10 cellular contexts compared by ENCODE assay signal in genomic region chr1:12039805-12040456, GRCh38. TPM values are rescaled to one million over a fixed set of nuclear protein-coding genes. Genes with fewer than 3 reads are reported as not detected.
DNase-seq lines count a peak whose midpoint lies in the region; ATAC-seq and TF ChIP-seq lines count a peak whose summit lies in the region.
"Not testable (repeated sequence)": the region's sequence is repeated elsewhere in the genome, so short reads cannot be mapped to it uniquely, and the experiment has no call there.
"Had no signal": no experiment of that assay in that cellular context is flagged by ENCODE, and none has a peak within 500 bp of the region (broad histone marks: within the 10 kb centered on the region; RNA-seq: fewer than 3 reads in every experiment).

No MANE protein-coding gene starts in this region.

- H3K79me1 ChIP-seq in mesenchymal stem cell (replicated peaks; ENCODE audit: low read length, poor library complexity, severe bottlenecking) = not testable (repeated sequence)

- not testable (repeated sequence) for H3K9me3 ChIP-seq in CD4-positive, CD25-positive, alpha-beta regulatory T cell (ENCODE audit: control insufficient read depth in 2 of 2, low read length in 2 of 2); T-helper 17 cell (ENCODE audit: control insufficient read depth, low read length, poor library complexity, severe bottlenecking); mesenchymal stem cell (ENCODE audit: control insufficient read depth, low read length)

- H4K20me1 ChIP-seq in KMS-11 (ENCODE audit: insufficient read depth) = not testable (repeated sequence)

- H3K79me2 ChIP-seq in KMS-11 (ENCODE audit: insufficient read depth, low read depth) = not testable (repeated sequence)

- H3K18ac ChIP-seq in mesenchymal stem cell (ENCODE audit: low read depth in 1 of 2, low read length in 2 of 2) = not testable (repeated sequence)

- H3K14ac ChIP-seq in mesenchymal stem cell (ENCODE audit: low read length in 2 of 2) = not testable (repeated sequence)

- H2BK12ac ChIP-seq in mesenchymal stem cell (ENCODE audit: low read length in 2 of 2) = not testable (repeated sequence)

- not testable (repeated sequence) for H2BK5ac ChIP-seq in mesenchymal stem cell (ENCODE audit: low read depth, low read length, poor library complexity, severe bottlenecking)

- peaks cover 0 to 19% (median 10%) of the 10 kb centered on the region in 4 donors for H3K4me1 Mint-ChIP-seq in CD4-positive, CD25-positive, alpha-beta regulatory T cell
- not testable (repeated sequence) for H3K4me1 Mint-ChIP-seq in T-helper 17 cell

- H3K4me3 Mint-ChIP-seq in CD4-positive, CD25-positive, alpha-beta regulatory T cell = peak overlapping the region in 1 of 4 donors; percentile 26
- H3K4me3 Mint-ChIP-seq in T-helper 17 cell = not testable (repeated sequence)

- DNase-seq in CD4-positive, CD25-positive, alpha-beta regulatory T cell; T-helper 17 cell; mesenchymal stem cell: not testable (repeated sequence)

- not testable (repeated sequence) for H3K9me3 Mint-ChIP-seq in CD4-positive, CD25-positive, alpha-beta regulatory T cell

- peak overlapping the region; percentile 18; the same call in 1 of the 2 replicates for H2AFZ ChIP-seq in KMS-11 (ENCODE audit: low read depth)
- H2AFZ ChIP-seq in mesenchymal stem cell (ENCODE audit: low read depth, low read length) = not testable (repeated sequence)

- not testable (repeated sequence) for H3K36me3 ChIP-seq in CD4-positive, CD25-positive, alpha-beta regulatory T cell (ENCODE audit: control insufficient read depth, insufficient read depth, low read length); KMS-11 (ENCODE audit: insufficient read depth); mesenchymal stem cell (ENCODE audit: control insufficient read depth in 1 of 2, insufficient read depth in 2 of 2, low read depth in 1 of 2, low read length in 2 of 2)

- not testable (repeated sequence) for H3K27me3 ChIP-seq in CD4-positive, CD25-positive, alpha-beta regulatory T cell (ENCODE audit: control insufficient read depth, insufficient read depth, low read length); KMS-11 (ENCODE audit: insufficient read depth, low read depth)
- H3K27me3 ChIP-seq in mesenchymal stem cell (ENCODE audit: control insufficient read depth in 1 of 2, insufficient read depth in 1 of 2, low read length in 2 of 2) = peaks cover 5 to 23% of the 10 kb centered on the region in 2 experiments

- H3K27ac Mint-ChIP-seq in CD4-positive, CD25-positive, alpha-beta regulatory T cell = peak overlapping the region in 2 of 3 donors; percentile 7 to 79
- not testable (repeated sequence) for H3K27ac Mint-ChIP-seq in T-helper 17 cell

- not testable (repeated sequence) for H3K27ac ChIP-seq in CD4-positive, CD25-positive, alpha-beta regulatory T cell (ENCODE audit: insufficient read depth, low read length, poor library complexity, severe bottlenecking)
- peak overlapping the region; percentile 81 for H3K27ac ChIP-seq in KMS-11
- peak overlapping the region; percentile 28 for H3K27ac ChIP-seq in mesenchymal stem cell (ENCODE audit: low read length, poor library complexity, severe bottlenecking)

- not testable (repeated sequence) for H4K8ac ChIP-seq in mesenchymal stem cell (ENCODE audit: low read length)

- not testable (repeated sequence) for H2BK15ac ChIP-seq in mesenchymal stem cell (ENCODE audit: low read depth, poor library complexity, severe bottlenecking)

- peak overlapping the region; percentile 12 for H3K4me2 ChIP-seq in KMS-11
- H3K4me2 ChIP-seq in mesenchymal stem cell (ENCODE audit: low read length, poor library complexity, severe bottlenecking) = not testable (repeated sequence)

- not testable (repeated sequence) for H3K4ac ChIP-seq in mesenchymal stem cell (ENCODE audit: low read depth in 1 of 2, low read length in 2 of 2)

- WGBS in mesenchymal stem cell = 87% methylated on average over 11 of the region's 13 CpGs

- not testable (repeated sequence) for ATAC-seq in CD4-positive, CD25-positive, alpha-beta regulatory T cell (ENCODE audit: low read depth in 2 of 2)
- ATAC-seq in GM19023 (IDR thresholded peaks at IDR 0.05; ENCODE audit: unreplicated experiment) (peak; percentile 44), GM21528 (IDR thresholded peaks at IDR 0.05; ENCODE audit: low FRiP score, unreplicated experiment) (peak; percentile 41), HG02763 (IDR thresholded peaks at IDR 0.05; ENCODE audit: unreplicated experiment) (peak; percentile 45), HG03103 (IDR thresholded peaks at IDR 0.05; ENCODE audit: low read depth, unreplicated experiment) (peak; percentile 5), T-helper 17 cell (peak; percentile 67)

- H4K91ac ChIP-seq in mesenchymal stem cell (ENCODE audit: low read length) = not testable (repeated sequence)

- H3K36me3 Mint-ChIP-seq in CD4-positive, CD25-positive, alpha-beta regulatory T cell; T-helper 17 cell (ENCODE audit: low read depth): not testable (repeated sequence)

- H3K9ac ChIP-seq in KMS-11 = peak overlapping the region; percentile 38; the same call in 1 of the 2 replicates
- not testable (repeated sequence) for H3K9ac ChIP-seq in mesenchymal stem cell (ENCODE audit: low read length)

- H3K4me3 ChIP-seq in CD4-positive, CD25-positive, alpha-beta regulatory T cell (ENCODE audit: low read depth, low read length); mesenchymal stem cell (ENCODE audit: insufficient read depth in 1 of 2, low read depth in 1 of 2, low read length in 2 of 2): not testable (repeated sequence)
- H3K4me3 ChIP-seq in KMS-11 (IDR thresholded peaks at IDR 0.05; ENCODE audit: insufficient read depth, low read depth, low read length) = peak overlapping the region; percentile 49

- not testable (repeated sequence) for H2BK120ac ChIP-seq in mesenchymal stem cell (ENCODE audit: low read depth, low read length)

- H3K4me1 ChIP-seq in CD4-positive, CD25-positive, alpha-beta regulatory T cell (ENCODE audit: control insufficient read depth, insufficient read depth, low read length, poor library complexity, severe bottlenecking); mesenchymal stem cell (ENCODE audit: control insufficient read depth, insufficient read depth, low read depth, low read length): not testable (repeated sequence)
- H3K4me1 ChIP-seq in KMS-11 (ENCODE audit: low read depth, poor library complexity, severe bottlenecking) = peaks cover 45% of the 10 kb centered on the region

- not testable (repeated sequence) for H2AK5ac ChIP-seq in mesenchymal stem cell (ENCODE audit: low read length, severe bottlenecking)

- H3K27me3 Mint-ChIP-seq in CD4-positive, CD25-positive, alpha-beta regulatory T cell; T-helper 17 cell: not testable (repeated sequence)

- H3K23ac ChIP-seq in mesenchymal stem cell (ENCODE audit: low read length in 2 of 2) = not testable (repeated sequence)

- TF ChIP-seq CTCF in KMS-11 (conservative IDR thresholded peaks at IDR 0.05; ENCODE audit: low read depth, low read length) = not testable (repeated sequence)

RNA-seq across cellular contexts. Expression of gene MIIP, which starts 20.6 kb away (rescaled TPM):
- total RNA-seq in CD4-positive, CD25-positive, alpha-beta regulatory T cell = 49.1 TPM
- polyA plus RNA-seq in CD4-positive, CD25-positive, alpha-beta regulatory T cell = 10 to 100 TPM; 31.9 to 45.1 (median 38.4) TPM
- 10 to 100 TPM; 25.9 to 28.6 TPM for total RNA-seq in T-helper 17 cell
- 13.4 TPM for polyA plus RNA-seq in mesenchymal stem cell (2013, experiment 1 of 2)
- 14.0 TPM for polyA plus RNA-seq in mesenchymal stem cell (2013, experiment 2 of 2)

RNA-seq across cellular contexts. Expression of gene TNFRSF8, which starts 23.2 kb away (rescaled TPM):
- total RNA-seq in CD4-positive, CD25-positive, alpha-beta regulatory T cell = 2.3 TPM
- polyA plus RNA-seq in CD4-positive, CD25-positive, alpha-beta regulatory T cell = 1 to 10 TPM; 1.1 to 3.2 (median 1.3) TPM
- total RNA-seq in T-helper 17 cell = under 1 TPM; 0.20 to 0.34 TPM
- polyA plus RNA-seq in mesenchymal stem cell (2013, experiment 1 of 2) = 0.03 TPM
- polyA plus RNA-seq in mesenchymal stem cell (2013, experiment 2 of 2) = not detected
- total RNA-seq: temporal lobe had no signal
- polyA plus RNA-seq: neural cell had no signal

RNA-seq across cellular contexts. Expression of gene MFN2, which starts 59.7 kb away (rescaled TPM):
- 39.1 TPM for total RNA-seq in CD4-positive, CD25-positive, alpha-beta regulatory T cell
- 10 to 100 TPM; 30.0 to 38.1 (median 35.4) TPM for polyA plus RNA-seq in CD4-positive, CD25-positive, alpha-beta regulatory T cell
- total RNA-seq in T-helper 17 cell = 10 to 100 TPM; 34.7 to 46.4 TPM
- 32.9 TPM for polyA plus RNA-seq in mesenchymal stem cell (2013, experiment 1 of 2)
- polyA plus RNA-seq in mesenchymal stem cell (2013, experiment 2 of 2) = 32.5 TPM
